ENCODE assay signal across 12 cellular contexts in the genomic region with DNA sequence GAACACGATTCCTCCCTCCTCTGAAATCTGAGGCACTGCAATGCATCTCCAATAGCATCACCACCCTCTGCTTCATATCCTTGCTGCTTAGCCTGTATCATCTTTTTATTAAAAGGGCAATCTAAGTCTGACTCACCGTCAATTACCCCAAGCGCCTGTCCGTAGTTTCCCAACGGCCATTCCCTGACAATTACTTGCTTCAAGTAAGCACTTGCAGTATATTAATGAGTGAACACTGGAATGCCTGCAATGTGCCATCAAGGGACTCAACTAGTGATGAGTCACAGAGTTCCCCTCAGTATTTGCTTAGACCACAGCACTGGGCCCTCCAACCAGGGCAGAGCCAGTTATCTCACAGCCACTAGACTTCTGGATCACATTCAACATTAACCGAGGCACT. TPM values are rescaled to one million over a fixed set of nuclear protein-coding genes. Genes with fewer than 3 reads are reported as not detected.
DNase-seq lines count a peak whose midpoint lies in the region; ATAC-seq, FAIRE-seq and TF ChIP-seq lines count a peak whose summit lies in the region.
"Had no signal": no experiment of that assay in that cellular context is flagged by ENCODE, and none has a peak within 500 bp of the region (broad histone marks: within the 10 kb centered on the region; RNA-seq: fewer than 3 reads in every experiment).

No MANE protein-coding gene starts in this region.

- CTCF ChIA-PET in A549 (lab: Yijun Ruan, JAX) (interaction anchor here (0.7 to 2.6 kb wide), 7 partner anchors 9 to 264 kb away, joined by 3 to 9 read pairs (median 6); a partner anchor contains a TSS), HEK293 (lab: Yijun Ruan, JAX) (interaction anchor here (0.7 to 3.1 kb wide), 5 partner anchors 9 to 160 kb away, joined by 3 to 10 read pairs (median 3); no protein-coding TSS in a partner anchor)

- no peaks in the 10 kb centered on the region for H3K9me3 Mint-ChIP-seq in natural killer cell treated with Interleukin-12 subunit alpha and Interleukin-12 subunit beta and Interleukin-15 and Interleukin-18, amount 100 ng/mL, for 72 hours
- H3K9me3 Mint-ChIP-seq: stimulated activated naive B cell treated with anti-CD40 and anti-IgM and Interleukin-4, amounts not matched to agents 10 μg/mL and 1 μg/mL and 100 μg/mL, for 72 hours had no signal

- no peaks in the 10 kb centered on the region for H3K36me3 ChIP-seq in HEK293 (ENCODE audit: control insufficient read depth in 2 of 2, insufficient read depth in 1 of 2, low read length in 2 of 2)

- ATAC-seq in A549 (peak; percentile 84 to 89), GM21381 (IDR thresholded peaks at IDR 0.05; ENCODE audit: unreplicated experiment) (no peak)
- no peak for ATAC-seq in natural killer cell treated with Interleukin-12 subunit alpha and Interleukin-12 subunit beta and Interleukin-15 and Interleukin-18, amount 100 ng/mL, for 72 hours
- ATAC-seq: stimulated activated naive B cell treated with anti-CD40 and anti-IgM and Interleukin-4, amounts not matched to agents 10 μg/mL and 1 μg/mL and 100 μg/mL, for 72 hours had no signal

- no peak; a peak in 1 of 5 replicates for TF ChIP-seq EP300 in A549 (IDR thresholded peaks at IDR 0.05)

- TF ChIP-seq POLR2A in A549 (IDR thresholded peaks at IDR 0.05; ENCODE audit: low read length) = no peak

- H3K36me3 Mint-ChIP-seq in natural killer cell treated with Interleukin-12 subunit alpha and Interleukin-12 subunit beta and Interleukin-15 and Interleukin-18, amount 100 ng/mL, for 72 hours = no peaks in the 10 kb centered on the region
- H3K36me3 Mint-ChIP-seq: CD14-positive monocyte; stimulated activated naive B cell treated with anti-CD40 and anti-IgM and Interleukin-4, amounts not matched to agents 10 μg/mL and 1 μg/mL and 100 μg/mL, for 72 hours had no signal

- H3K4me1 Mint-ChIP-seq in natural killer cell treated with Interleukin-12 subunit alpha and Interleukin-12 subunit beta and Interleukin-15 and Interleukin-18, amount 100 ng/mL, for 72 hours (ENCODE audit: low read depth in 2 of 2) = no peaks in the 10 kb centered on the region
- H3K4me1 Mint-ChIP-seq: CD14-positive monocyte; stimulated activated naive B cell treated with anti-CD40 and anti-IgM and Interleukin-4, amounts not matched to agents 10 μg/mL and 1 μg/mL and 100 μg/mL, for 72 hours had no signal

- no peak; a peak in 1 of 5 replicates for TF ChIP-seq RAD21 in A549 (conservative IDR thresholded peaks at IDR 0.05 in 1 of 2, IDR thresholded peaks at IDR 0.05 in 1 of 2)

- H3K27ac ChIP-seq in A549 (peak overlapping the region; percentile 61 to 80), HEK293 (ENCODE audit: extremely low read depth, low read depth, low read length) (no peak overlapping the region)

- POLR2A ChIA-PET in A549 (lab: Yijun Ruan, JAX) (no interaction called here), HEK293 (lab: Yijun Ruan, JAX) (interaction anchor here (0.6 to 1.6 kb wide), 2 partner anchors 20 to 53 kb away, joined by 3 to 5 read pairs; no protein-coding TSS in a partner anchor)

- peak; percentile 27 to 76 for DNase-seq in A549 (ENCODE audit: low read depth in 1 of 2, low spot score in 1 of 2)
- peak; percentile 81 for DNase-seq in astrocyte of the cerebellum (ENCODE audit: low read depth)
- DNase-seq in islet precursor cell = peak; percentile 94
- DNase-seq in NCI-H2171 (lab: John Stamatoyannopoulos, UW) = no peak
- DNase-seq in natural killer cell treated with Interleukin-12 subunit alpha and Interleukin-12 subunit beta and Interleukin-15 and Interleukin-18, amount 100 ng/mL, for 72 hours (ENCODE audit: low spot score) = no peak
- DNase-seq in activated T-cell treated with anti-CD3 and anti-CD28 coated beads for 4 hours = no peak
- DNase-seq: H7; NCI-H524 treated with DMSO at 0.1 percent for 48 hours; stimulated activated naive B cell treated with anti-CD40 and anti-IgM and Interleukin-4, amounts not matched to agents 10 μg/mL and 1 μg/mL and 100 μg/mL, for 72 hours had no signal

- peaks cover under 1 to 19% of the 10 kb centered on the region in 2 donors for H3K27me3 Mint-ChIP-seq in natural killer cell treated with Interleukin-12 subunit alpha and Interleukin-12 subunit beta and Interleukin-15 and Interleukin-18, amount 100 ng/mL, for 72 hours

- no peak for TF ChIP-seq CTCF in A549 (IDR thresholded peaks at IDR 0.05)
- no peak for TF ChIP-seq CTCF in HEK293 (tag by site-specific recombination; IDR thresholded peaks at IDR 0.05)
- TF ChIP-seq CTCF in astrocyte of the cerebellum (IDR thresholded peaks at IDR 0.05; ENCODE audit: low read depth, low read length, missing control alignments) = no peak

- peak; percentile 39 for FAIRE-seq in A549 (lab: Jason Lieb, UNC)

- H3K9me3 ChIP-seq in A549 = peaks cover 11% of the 10 kb centered on the region; the same call in 1 of the 3 replicates
- H3K9me3 ChIP-seq in HEK293 (ENCODE audit: control insufficient read depth, insufficient read depth, low read depth, low read length) = no peaks in the 10 kb centered on the region

- no peak overlapping the region for H3K4me3 ChIP-seq in A549
- no peak overlapping the region for H3K4me3 ChIP-seq in HEK293 (ENCODE audit: low read depth, low read length)
- no peak overlapping the region for H3K4me3 ChIP-seq in astrocyte of the cerebellum (ENCODE audit: low read depth, low read length)

- 2% methylated on average over 6 of the region's 6 CpGs for WGBS in A549 (ENCODE audit: missing lambda C conversion rate)

- in situ Hi-C loops in astrocyte of the cerebellum (cut with HindIII; ENCODE audit: low sequenced_read_pairs) = no loop called here

- H3K4me2 ChIP-seq in A549 = peak overlapping the region; percentile 68

- no peak overlapping the region for H3K27ac Mint-ChIP-seq in natural killer cell treated with Interleukin-12 subunit alpha and Interleukin-12 subunit beta and Interleukin-15 and Interleukin-18, amount 100 ng/mL, for 72 hours
- H3K27ac Mint-ChIP-seq: stimulated activated naive B cell treated with anti-CD40 and anti-IgM and Interleukin-4, amounts not matched to agents 10 μg/mL and 1 μg/mL and 100 μg/mL, for 72 hours had no signal

- no peak overlapping the region for H3K4me3 Mint-ChIP-seq in natural killer cell treated with Interleukin-12 subunit alpha and Interleukin-12 subunit beta and Interleukin-15 and Interleukin-18, amount 100 ng/mL, for 72 hours
- H3K4me3 Mint-ChIP-seq: CD14-positive monocyte; stimulated activated naive B cell treated with anti-CD40 and anti-IgM and Interleukin-4, amounts not matched to agents 10 μg/mL and 1 μg/mL and 100 μg/mL, for 72 hours had no signal

- peaks cover 32% of the 10 kb centered on the region for H3K4me1 ChIP-seq in A549
- H3K4me1 ChIP-seq in HEK293 (ENCODE audit: control insufficient read depth, insufficient read depth, low read length) = peaks cover 3% of the 10 kb centered on the region; the same call in 1 of the 2 replicates

TF ChIP-seq in A549, 52 proteins besides CTCF, POLR2A, EP300 and RAD21 (continues in another document):
- TF ChIP-seq MYC (IDR thresholded peaks at IDR 0.05; ENCODE audit: borderline replicate concordance, low read length) (no peak), GATA3 (IDR thresholded peaks at IDR 0.05; ENCODE audit: borderline replicate concordance) (peak; percentile 87; the same call in 1 of the 2 replicates), CEBPB (IDR thresholded peaks at IDR 0.05) (peak in 1 of 2 experiments; percentile 84; a peak in 2 of 4 replicates), JUN (IDR thresholded peaks at IDR 0.05) (peak in 1 of 2 experiments; percentile 41; a peak in 1 of 5 replicates), EHMT2 (IDR thresholded peaks at IDR 0.05; ENCODE audit: low read depth) (no peak), HDAC2 (IDR thresholded peaks at IDR 0.05) (no peak), CHD2 (IDR thresholded peaks at IDR 0.05; ENCODE audit: low read length, partially characterized antibody) (no peak)
- TF ChIP-seq, protein P1, sequence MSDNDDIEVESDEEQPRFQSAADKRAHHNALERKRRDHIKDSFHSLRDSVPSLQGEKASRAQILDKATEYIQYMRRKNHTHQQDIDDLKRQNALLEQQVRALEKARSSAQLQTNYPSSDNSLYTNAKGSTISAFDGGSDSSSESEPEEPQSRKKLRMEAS (IDR thresholded peaks at IDR 0.05) = peak; percentile 75

TF ChIP-seq in HEK293, 187 proteins besides CTCF, POLR2A, EP300 and RAD21 (continues in another document):
- peak; percentile 74 for TF ChIP-seq ZNF629 (tag by site-specific recombination; IDR thresholded peaks at IDR 0.05)
- TF ChIP-seq, protein P2, sequence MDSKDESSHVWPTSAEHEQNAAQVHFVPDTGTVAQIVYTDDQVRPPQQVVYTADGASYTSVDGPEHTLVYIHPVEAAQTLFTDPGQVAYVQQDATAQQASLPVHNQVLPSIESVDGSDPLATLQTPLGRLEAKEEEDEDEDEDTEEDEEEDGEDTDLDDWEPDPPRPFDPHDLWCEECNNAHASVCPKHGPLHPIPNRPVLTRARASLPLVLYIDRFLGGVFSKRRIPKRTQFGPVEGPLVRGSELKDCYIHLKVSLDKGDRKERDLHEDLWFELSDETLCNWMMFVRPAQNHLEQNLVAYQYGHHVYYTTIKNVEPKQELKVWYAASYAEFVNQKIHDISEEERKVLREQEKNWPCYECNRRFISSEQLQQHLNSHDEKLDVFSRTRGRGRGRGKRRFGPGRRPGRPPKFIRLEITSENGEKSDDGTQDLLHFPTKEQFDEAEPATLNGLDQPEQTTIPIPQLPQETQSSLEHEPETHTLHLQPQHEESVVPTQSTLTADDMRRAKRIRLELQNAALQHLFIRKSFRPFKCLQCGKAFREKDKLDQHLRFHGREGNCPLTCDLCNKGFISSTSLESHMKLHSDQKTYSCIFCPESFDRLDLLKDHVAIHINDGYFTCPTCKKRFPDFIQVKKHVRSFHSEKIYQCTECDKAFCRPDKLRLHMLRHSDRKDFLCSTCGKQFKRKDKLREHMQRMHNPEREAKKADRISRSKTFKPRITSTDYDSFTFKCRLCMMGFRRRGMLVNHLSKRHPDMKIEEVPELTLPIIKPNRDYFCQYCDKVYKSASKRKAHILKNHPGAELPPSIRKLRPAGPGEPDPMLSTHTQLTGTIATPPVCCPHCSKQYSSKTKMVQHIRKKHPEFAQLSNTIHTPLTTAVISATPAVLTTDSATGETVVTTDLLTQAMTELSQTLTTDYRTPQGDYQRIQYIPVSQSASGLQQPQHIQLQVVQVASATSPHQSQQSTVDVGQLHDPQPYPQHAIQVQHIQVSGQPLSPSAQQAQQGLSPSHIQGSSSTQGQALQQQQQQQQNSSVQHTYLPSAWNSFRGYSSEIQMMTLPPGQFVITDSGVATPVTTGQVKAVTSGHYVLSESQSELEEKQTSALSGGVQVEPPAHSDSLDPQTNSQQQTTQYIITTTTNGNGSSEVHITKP (tag by site-specific recombination; IDR thresholded peaks at IDR 0.05) = peak; percentile 71

RNA-seq across cellular contexts. Expression of a gene that starts 19.5 kb away (rescaled TPM):
- polyA plus RNA-seq in A549 (2011; rRNA removed) = 19.7 and 20.0 TPM in 2 replicates
- 4.4 and 5.5 TPM in 2 replicates for polyA plus RNA-seq in A549 (2012; cell fraction: cytosol; rRNA removed)
- polyA plus RNA-seq in A549 (2012; cell fraction: nucleus; rRNA removed) = 2.3 and 3.9 TPM in 2 replicates
- 9.8 to 10.9 TPM (median 10.5 TPM) in 3 replicates for polyA plus RNA-seq in A549 (2017; fragmentation: RNase III; extraction: RNeasy Plus Mini Kit Qiagen cat#74134 plus additional on column Dnase treatment)
- 19.0 and 21.4 TPM in 2 replicates for polyA minus RNA-seq in A549 (2011; rRNA and poly(A)+ RNA removed)
- total RNA-seq in natural killer cell treated with Interleukin-12 subunit alpha and Interleukin-12 subunit beta and Interleukin-15 and Interleukin-18, amount 100 ng/mL, for 72 hours = not detected
- polyA plus RNA-seq: CD14-positive monocyte had no signal

Comparison
In these comparisons a context has a peak if more than half of its experiments do, and no peak if none do; other contexts are left out.
1. ATAC-seq: peak in A549 (2 of 2); none in natural killer cell treated with Interleukin-12 subunit alpha and Interleukin-12 subunit beta and Interleukin-15 and Interleukin-18, amount 100 ng/mL, for 72 hours (0 of 2) and GM21381 (single experiment).
2. DNase-seq: peak in A549 (2 of 2), astrocyte of the cerebellum (single experiment) and islet precursor cell (single experiment); none in NCI-H2171 (single experiment), natural killer cell treated with Interleukin-12 subunit alpha and Interleukin-12 subunit beta and Interleukin-15 and Interleukin-18, amount 100 ng/mL, for 72 hours (single experiment) and activated T-cell treated with anti-CD3 and anti-CD28 coated beads for 4 hours (single experiment).